ENCODE assay signal across 22 cellular contexts in genomic region chr22:41578818-41579217, GRCh38. TPM values are rescaled to one million over a fixed set of nuclear protein-coding genes. Genes with fewer than 3 reads are reported as not detected.
A peak's percentile ranks its signal among the peaks of the same experiment; 100 is the strongest.
DNase-seq lines count a peak whose midpoint lies in the region; ATAC-seq, FAIRE-seq and TF ChIP-seq lines count a peak whose summit lies in the region.
"Had no signal": no experiment of that assay in that cellular context is flagged by ENCODE, and none has a peak within 500 bp of the region (broad histone marks: within the 10 kb centered on the region; RNA-seq: fewer than 3 reads in every experiment).

No MANE protein-coding gene starts in this region.

- no peaks in the 10 kb centered on the region for H3K9me3 Mint-ChIP-seq in activated T-cell treated with anti-CD3 and anti-CD28 coated beads, Interleukin-2, amount 50 U/mL, for 24 hours
- H3K9me3 Mint-ChIP-seq in activated T-cell treated with anti-CD3 and anti-CD28 coated beads, Interleukin-2, amount 50 U/mL, for 72 hours = no peaks in the 10 kb centered on the region
- no peaks in the 10 kb centered on the region for H3K9me3 Mint-ChIP-seq in natural killer cell treated with Interleukin-12 subunit alpha and Interleukin-12 subunit beta and Interleukin-15 and Interleukin-18, amount 100 ng/mL, for 72 hours
- H3K9me3 Mint-ChIP-seq: CD4-positive, alpha-beta memory T cell had no signal

- H3K4me3 Mint-ChIP-seq in activated T-cell treated with anti-CD3 and anti-CD28 coated beads, Interleukin-2, amount 50 U/mL, for 24 hours = no peak overlapping the region
- no peak overlapping the region for H3K4me3 Mint-ChIP-seq in activated T-cell treated with anti-CD3 and anti-CD28 coated beads, Interleukin-2, amount 50 U/mL, for 72 hours
- no peak overlapping the region for H3K4me3 Mint-ChIP-seq in natural killer cell treated with Interleukin-12 subunit alpha and Interleukin-12 subunit beta and Interleukin-15 and Interleukin-18, amount 100 ng/mL, for 72 hours
- H3K4me3 Mint-ChIP-seq: CD14-positive monocyte; CD4-positive, alpha-beta memory T cell had no signal

- no peak for TF ChIP-seq CTCF in adrenal gland (IDR thresholded peaks at IDR 0.05)

- no peak for DNase-seq in activated T-cell treated with anti-CD3 and anti-CD28 coated beads, Interleukin-2, amount 50 U/mL, for 24 hours
- DNase-seq in activated T-cell treated with anti-CD3 and anti-CD28 coated beads, Interleukin-2, amount 50 U/mL, for 72 hours = no peak
- peak; percentile 37 for DNase-seq in H7
- DNase-seq in adrenal gland = peak in 3 of 7 donors; percentile 40 to 58 (median 54)
- no peak for DNase-seq in H54 (ENCODE audit: insufficient read length, low spot score)
- DNase-seq in natural killer cell treated with Interleukin-12 subunit alpha and Interleukin-12 subunit beta and Interleukin-15 and Interleukin-18, amount 100 ng/mL, for 72 hours (ENCODE audit: low spot score) = no peak
- DNase-seq: AML-193; CD4-positive, alpha-beta memory T cell; DMS153; DMS79; GDM1; GOT3 had no signal

- H3K4me3 ChIP-seq in H7 (ENCODE audit: insufficient read depth, low read depth, low read length) (no peak overlapping the region), adrenal gland (no peak overlapping the region), mucosa of stomach (ENCODE audit: low read length) (no peak overlapping the region)
- H3K4me3 ChIP-seq: A549, BLaER1, HAP-1 had no signal

- H3K9me3 ChIP-seq in adrenal gland (replicated peaks in 1 of 3) (no peaks in the 10 kb centered on the region), mucosa of stomach (ENCODE audit: control insufficient read depth, low read length) (no peaks in the 10 kb centered on the region)
- H3K9me3 ChIP-seq: A549, BLaER1, HAP-1 had no signal

- H3K36me3 ChIP-seq in H7 (replicated peaks; ENCODE audit: control insufficient read depth, insufficient read depth, low read length) = no peaks in the 10 kb centered on the region
- H3K36me3 ChIP-seq in adrenal gland (replicated peaks in 1 of 2) = peaks cover 0 to 34% of the 10 kb centered on the region in 2 donors
- H3K36me3 ChIP-seq in mucosa of stomach (ENCODE audit: control insufficient read depth, insufficient read depth, low read length) = peaks cover 26% of the 10 kb centered on the region

- peaks cover 62% of the 10 kb centered on the region for H3K36me3 Mint-ChIP-seq in activated T-cell treated with anti-CD3 and anti-CD28 coated beads, Interleukin-2, amount 50 U/mL, for 24 hours (ENCODE audit: low read depth)
- peaks cover 0 to 12% of the 10 kb centered on the region in 2 donors for H3K36me3 Mint-ChIP-seq in activated T-cell treated with anti-CD3 and anti-CD28 coated beads, Interleukin-2, amount 50 U/mL, for 72 hours (ENCODE audit: insufficient read depth in 2 of 2)
- H3K36me3 Mint-ChIP-seq in natural killer cell treated with Interleukin-12 subunit alpha and Interleukin-12 subunit beta and Interleukin-15 and Interleukin-18, amount 100 ng/mL, for 72 hours = peaks cover 6% of the 10 kb centered on the region

- TF ChIP-seq POLR2A in adrenal gland (IDR thresholded peaks at IDR 0.05) = no peak
- TF ChIP-seq POLR2A in H54 (IDR thresholded peaks at IDR 0.05; ENCODE audit: low read depth, low read length) = no peak

- H3K27me3 Mint-ChIP-seq in activated T-cell treated with anti-CD3 and anti-CD28 coated beads, Interleukin-2, amount 50 U/mL, for 24 hours = no peaks in the 10 kb centered on the region
- no peaks in the 10 kb centered on the region for H3K27me3 Mint-ChIP-seq in activated T-cell treated with anti-CD3 and anti-CD28 coated beads, Interleukin-2, amount 50 U/mL, for 72 hours (ENCODE audit: low read depth)
- no peaks in the 10 kb centered on the region for H3K27me3 Mint-ChIP-seq in natural killer cell treated with Interleukin-12 subunit alpha and Interleukin-12 subunit beta and Interleukin-15 and Interleukin-18, amount 100 ng/mL, for 72 hours
- H3K27me3 Mint-ChIP-seq: CD4-positive, alpha-beta memory T cell had no signal

- H3K27ac ChIP-seq in adrenal gland = peak overlapping the region; percentile 23 to 94 (median 85)
- H3K27ac ChIP-seq: 22Rv1, A549, BLaER1 had no signal

- intact Hi-C loops in adrenal gland (cut with DNase I) = no loop called here

- peak overlapping the region; percentile 14 for H3K9ac ChIP-seq in mucosa of stomach (ENCODE audit: low read length)
- H3K9ac ChIP-seq: BLaER1 had no signal

- no peak for ATAC-seq in activated T-cell treated with anti-CD3 and anti-CD28 coated beads, Interleukin-2, amount 50 U/mL, for 72 hours (replicated peaks in 1 of 2)
- no peak for ATAC-seq in GM21526 (IDR thresholded peaks at IDR 0.05; ENCODE audit: low FRiP score, unreplicated experiment)
- no peak for ATAC-seq in natural killer cell treated with Interleukin-12 subunit alpha and Interleukin-12 subunit beta and Interleukin-15 and Interleukin-18, amount 100 ng/mL, for 72 hours
- ATAC-seq: A549, HepG2 had no signal

- H3K4me1 Mint-ChIP-seq in activated T-cell treated with anti-CD3 and anti-CD28 coated beads, Interleukin-2, amount 50 U/mL, for 24 hours (ENCODE audit: low read depth) = no peaks in the 10 kb centered on the region
- peaks cover 5% of the 10 kb centered on the region for H3K4me1 Mint-ChIP-seq in activated T-cell treated with anti-CD3 and anti-CD28 coated beads, Interleukin-2, amount 50 U/mL, for 72 hours (ENCODE audit: low read depth)
- peaks cover 0 to 3% of the 10 kb centered on the region in 2 donors for H3K4me1 Mint-ChIP-seq in natural killer cell treated with Interleukin-12 subunit alpha and Interleukin-12 subunit beta and Interleukin-15 and Interleukin-18, amount 100 ng/mL, for 72 hours (ENCODE audit: low read depth in 2 of 2)

- H3K27me3 ChIP-seq in H7 (ENCODE audit: control insufficient read depth, insufficient read depth, low read length) = no peaks in the 10 kb centered on the region
- no peaks in the 10 kb centered on the region for H3K27me3 ChIP-seq in adrenal gland
- H3K27me3 ChIP-seq in mucosa of stomach (ENCODE audit: control insufficient read depth, insufficient read depth, low read length) = no peaks in the 10 kb centered on the region
- H3K27me3 ChIP-seq: BLaER1 had no signal

- H3K27ac Mint-ChIP-seq in activated T-cell treated with anti-CD3 and anti-CD28 coated beads, Interleukin-2, amount 50 U/mL, for 24 hours = peak overlapping the region; percentile 11
- H3K27ac Mint-ChIP-seq in activated T-cell treated with anti-CD3 and anti-CD28 coated beads, Interleukin-2, amount 50 U/mL, for 72 hours = no peak overlapping the region
- no peak overlapping the region for H3K27ac Mint-ChIP-seq in natural killer cell treated with Interleukin-12 subunit alpha and Interleukin-12 subunit beta and Interleukin-15 and Interleukin-18, amount 100 ng/mL, for 72 hours

- H3K4me1 ChIP-seq in adrenal gland (replicated peaks in 1 of 2) (peaks cover 32 to 44% of the 10 kb centered on the region in 2 donors), mucosa of stomach (ENCODE audit: control insufficient read depth, insufficient read depth, low read length) (peaks cover 11% of the 10 kb centered on the region)
- H3K4me1 ChIP-seq: A549, HAP-1 had no signal

- WGBS in adrenal gland, 4 donors = 50 to 80% (median 53%) methylated on average over 3 to 9 of the region's 9 CpGs

- FAIRE-seq in H54 (lab: Jason Lieb, UNC) = no peak
- FAIRE-seq: A549, GM12892, GM18507, HepG2 had no signal

RNA-seq across cellular contexts. Expression of gene PMM1, which starts 10.8 kb away (rescaled TPM):
- 10 to 100 TPM; 84.3 to 86.2 TPM for total RNA-seq in activated T-cell treated with anti-CD3 and anti-CD28 coated beads, Interleukin-2, amount 50 U/mL, for 72 hours
- 5.6 and 7.7 TPM in 2 replicates for total RNA-seq in H7 (2014; rRNA removed; shearing (Covaris generic))
- 100 to 1,000 TPM in 1 of 8 donors, 10 to 100 TPM in 7; 49.5 to 105 (median 74.0) TPM for total RNA-seq in adrenal gland
- polyA plus RNA-seq in adrenal gland = 10 to 100 TPM; 37.8 to 53.0 (median 43.0) TPM
- 10 to 100 TPM; 33.3 to 50.3 TPM for total RNA-seq in natural killer cell treated with Interleukin-12 subunit alpha and Interleukin-12 subunit beta and Interleukin-15 and Interleukin-18, amount 100 ng/mL, for 72 hours

RNA-seq across cellular contexts. Expression of gene CSDC2, which starts 18.0 kb away (rescaled TPM):
- not detected for total RNA-seq in activated T-cell treated with anti-CD3 and anti-CD28 coated beads, Interleukin-2, amount 50 U/mL, for 72 hours
- total RNA-seq in H7 (2014; rRNA removed; shearing (Covaris generic)) = 0.78 and 2.2 TPM in 2 replicates
- total RNA-seq in adrenal gland = 100 to 1,000 TPM in 7 of 8 donors, 10 to 100 TPM in 1; 81.5 to 281 (median 183) TPM
- polyA plus RNA-seq in adrenal gland = 100 to 1,000 TPM in 2 of 3 donors, 1 to 10 TPM in 1; 7.5 to 368 (median 212) TPM
- not detected for total RNA-seq in natural killer cell treated with Interleukin-12 subunit alpha and Interleukin-12 subunit beta and Interleukin-15 and Interleukin-18, amount 100 ng/mL, for 72 hours
- total RNA-seq: CD4-positive, alpha-beta memory T cell had no signal
- polyA plus RNA-seq: CD14-positive monocyte; CD4-positive, alpha-beta memory T cell had no signal

RNA-seq across cellular contexts. Expression of gene POLR3H, which starts 34.5 kb away (rescaled TPM):
- total RNA-seq in activated T-cell treated with anti-CD3 and anti-CD28 coated beads, Interleukin-2, amount 50 U/mL, for 72 hours = 10 to 100 TPM; 11.6 to 15.6 TPM
- total RNA-seq in H7 (2014; rRNA removed; shearing (Covaris generic)) = 8.5 and 9.5 TPM in 2 replicates
- total RNA-seq in adrenal gland = 10 to 100 TPM; 18.7 to 92.6 (median 41.8) TPM
- polyA plus RNA-seq in adrenal gland = 10 to 100 TPM; 45.1 to 61.5 (median 53.6) TPM
- total RNA-seq in natural killer cell treated with Interleukin-12 subunit alpha and Interleukin-12 subunit beta and Interleukin-15 and Interleukin-18, amount 100 ng/mL, for 72 hours = 10 to 100 TPM; 42.5 to 84.0 TPM

RNA-seq across cellular contexts. Expression of gene DESI1, which starts 42.0 kb away (rescaled TPM):
- total RNA-seq in activated T-cell treated with anti-CD3 and anti-CD28 coated beads, Interleukin-2, amount 50 U/mL, for 72 hours = 10 to 100 TPM; 52.6 to 65.7 TPM
- total RNA-seq in H7 (2014; rRNA removed; shearing (Covaris generic)) = 21.4 and 29.4 TPM in 2 replicates
- total RNA-seq in adrenal gland = 10 to 100 TPM; 11.4 to 64.7 (median 29.1) TPM
- 10 to 100 TPM; 47.5 to 82.8 (median 58.7) TPM for polyA plus RNA-seq in adrenal gland
- 100 to 1,000 TPM in 1 of 2 donors, 10 to 100 TPM in 1; 54.2 to 120 TPM for total RNA-seq in natural killer cell treated with Interleukin-12 subunit alpha and Interleukin-12 subunit beta and Interleukin-15 and Interleukin-18, amount 100 ng/mL, for 72 hours

RNA-seq across cellular contexts. Expression of gene XRCC6, which starts 42.3 kb away (rescaled TPM):
- total RNA-seq in activated T-cell treated with anti-CD3 and anti-CD28 coated beads, Interleukin-2, amount 50 U/mL, for 72 hours = 100 to 1,000 TPM; 271 to 315 TPM
- 658 and 684 TPM in 2 replicates for total RNA-seq in H7 (2014; rRNA removed; shearing (Covaris generic))
- total RNA-seq in adrenal gland = 100 to 1,000 TPM; 211 to 363 (median 240) TPM
- 100 to 1,000 TPM; 122 to 475 (median 216) TPM for polyA plus RNA-seq in adrenal gland
- total RNA-seq in natural killer cell treated with Interleukin-12 subunit alpha and Interleukin-12 subunit beta and Interleukin-15 and Interleukin-18, amount 100 ng/mL, for 72 hours = 100 to 1,000 TPM; 276 to 305 TPM

Comparison
In these comparisons a context has a peak if more than half of its experiments do, and no peak if none do; other contexts are left out.
1. RNA of gene CSDC2, which starts 18.0 kb away (total RNA-seq): 81.5 to 281 TPM in adrenal gland; 0.78 to 2.2 TPM in H7, not detected in activated T-cell treated with anti-CD3 and anti-CD28 coated beads, Interleukin-2, amount 50 U/mL, for 72 hours and not detected in natural killer cell treated with Interleukin-12 subunit alpha and Interleukin-12 subunit beta and Interleukin-15 and Interleukin-18, amount 100 ng/mL, for 72 hours; every median in the first group is over 10 times any median in the second.